In genomic region chr9:21616082-21616778, GRCh38 we compare ENCODE assay signal across 1 cellular context.
TF ChIP-seq lines count a peak whose summit lies in the region.

No MANE protein-coding gene starts in this region.

TF ChIP-seq in GM23338, 12 proteins besides CTCF, POLR2A, EP300 and RAD21 (continued from another document):
- TF ChIP-seq JUNB (IDR thresholded peaks at IDR 0.05; ENCODE audit: unreplicated experiment) (no peak), EZH2phosphoT487 (IDR thresholded peaks at IDR 0.05; ENCODE audit: unreplicated experiment) (no peak), NANOG (IDR thresholded peaks at IDR 0.05; ENCODE audit: borderline replicate concordance) (no peak), ZNF462 (CRISPR knock-in tag; IDR thresholded peaks at IDR 0.05) (no peak), EZH2 (IDR thresholded peaks at IDR 0.05; ENCODE audit: low read depth, unreplicated experiment) (no peak), STAT1 (IDR thresholded peaks at IDR 0.05; ENCODE audit: unreplicated experiment) (no peak), REST (IDR thresholded peaks at IDR 0.05; ENCODE audit: unreplicated experiment) (no peak), ZNF114 (CRISPR knock-in tag; IDR thresholded peaks at IDR 0.05) (no peak), POLR2AphosphoS5 (IDR thresholded peaks at IDR 0.05; ENCODE audit: low read depth) (no peak)
